14 cellular contexts compared by ENCODE assay signal in genomic region chr14:68475802-68476201, GRCh38.
DNase-seq lines count a peak whose midpoint lies in the region; ATAC-seq and TF ChIP-seq lines count a peak whose summit lies in the region.
"Had no signal": no experiment of that assay in that cellular context is flagged by ENCODE, and none has a peak within 500 bp of the region (broad histone marks: within the 10 kb centered on the region; RNA-seq: fewer than 3 reads in every experiment).

No MANE protein-coding gene starts in this region.

- peaks cover 35% of the 10 kb centered on the region for H3K4me1 ChIP-seq in ACC112 (ENCODE audit: control insufficient read depth, insufficient read depth, low read length, unreplicated experiment)
- H3K4me1 ChIP-seq in PC-3 (ENCODE audit: insufficient read depth, low read length) = peaks cover 28% of the 10 kb centered on the region
- H3K4me1 ChIP-seq in hepatocyte (ENCODE audit: insufficient read depth) = peaks cover 21% of the 10 kb centered on the region
- peaks cover 27% of the 10 kb centered on the region for H3K4me1 ChIP-seq in psoas muscle

- H3K4me3 ChIP-seq in ACC112 (ENCODE audit: low read depth, low read length) = 0 out of 2 replicates have a peak overlapping the region, but pooled peaks have one; percentile 1
- no peak overlapping the region for H3K4me3 ChIP-seq in PC-3 (ENCODE audit: low read length)
- H3K4me3 ChIP-seq in hepatocyte = no peak overlapping the region
- H3K4me3 ChIP-seq in psoas muscle = no peak overlapping the region
- H3K4me3 ChIP-seq: heart left ventricle had no signal

- no peaks in the 10 kb centered on the region for H3K36me3 ChIP-seq in ACC112 (ENCODE audit: insufficient read depth, low read length)
- no peaks in the 10 kb centered on the region for H3K36me3 ChIP-seq in PC-3 (ENCODE audit: low read depth, low read length)
- H3K36me3 ChIP-seq in hepatocyte (replicated peaks; ENCODE audit: insufficient read depth, low read depth) = no peaks in the 10 kb centered on the region
- H3K36me3 ChIP-seq in psoas muscle (ENCODE audit: insufficient read depth in 1 of 2, low read depth in 1 of 2) = no peaks in the 10 kb centered on the region
- H3K36me3 ChIP-seq: heart left ventricle had no signal

- H3K27me3 ChIP-seq in ACC112 (ENCODE audit: insufficient read depth, low read length) = no peaks in the 10 kb centered on the region
- no peaks in the 10 kb centered on the region for H3K27me3 ChIP-seq in PC-3 (ENCODE audit: low read length)
- H3K27me3 ChIP-seq in hepatocyte = no peaks in the 10 kb centered on the region
- H3K27me3 ChIP-seq in psoas muscle (ENCODE audit: insufficient read depth in 3 of 3, low read length in 2 of 3) = no peaks in the 10 kb centered on the region
- H3K27me3 ChIP-seq: heart left ventricle had no signal

- H3K9ac ChIP-seq in PC-3 (ENCODE audit: low read length) = no peak overlapping the region

- DNase-seq in PC-3 (no peak), hepatocyte (ENCODE audit: low spot score) (no peak), psoas muscle (no peak), GOT3 (lab: John Stamatoyannopoulos, UW) (no peak)
- no peak for DNase-seq in activated T-cell treated with anti-CD3 and anti-CD28 coated beads, Interleukin-2, amount 50 U/mL, for 1 hour
- DNase-seq in effector CD4-positive, alpha-beta T cell = no peak
- DNase-seq: activated CD8-positive, alpha-beta memory T cell treated with anti-CD3 and anti-CD28 coated beads, Interleukin-2, amount 50 U/mL, for 4 hours; cerebellar nuclear complex; H9; NCI-H1436 treated with DMSO at 0.1 percent for 48 hours had no signal

- TF ChIP-seq CTCF in PC-3 (conservative IDR thresholded peaks at IDR 0.05; ENCODE audit: low read depth, low read length) (no peak), hepatocyte (IDR thresholded peaks at IDR 0.05; ENCODE audit: poor library complexity) (no peak), psoas muscle (IDR thresholded peaks at IDR 0.05) (no peak)

- ATAC-seq in PC-3 (no peak; the same call in 1 of the 2 replicates), psoas muscle (no peak)
- ATAC-seq in activated T-helper 17 cell treated with anti-CD3 and anti-CD28 coated beads, Interleukin-2, amount 50 U/mL, for 72 hours (replicated peaks) = no peak

- no peak overlapping the region for H3K27ac Mint-ChIP-seq in activated T-helper 17 cell treated with anti-CD3 and anti-CD28 coated beads, Interleukin-2, amount 50 U/mL, for 72 hours

- H3K36me3 Mint-ChIP-seq in activated T-helper 17 cell treated with anti-CD3 and anti-CD28 coated beads, Interleukin-2, amount 50 U/mL, for 72 hours (ENCODE audit: low read depth) = no peaks in the 10 kb centered on the region
- H3K36me3 Mint-ChIP-seq: stimulated activated effector memory CD8-positive, alpha-beta T cell treated with anti-CD3 and anti-CD28 coated beads, Interleukin-12 subunit alpha, Interleukin-12 subunit beta, amount 100 ng/mL, for 72 hours had no signal

- H4K20me1 ChIP-seq in PC-3 (ENCODE audit: low read length) (no peaks in the 10 kb centered on the region), hepatocyte (ENCODE audit: insufficient read depth, poor library complexity, severe bottlenecking) (no peaks in the 10 kb centered on the region)

- H3K4me3 Mint-ChIP-seq in activated T-helper 17 cell treated with anti-CD3 and anti-CD28 coated beads, Interleukin-2, amount 50 U/mL, for 72 hours = no peak overlapping the region
- H3K4me3 Mint-ChIP-seq: H9; stimulated activated effector memory CD8-positive, alpha-beta T cell treated with anti-CD3 and anti-CD28 coated beads, Interleukin-12 subunit alpha, Interleukin-12 subunit beta, amount 100 ng/mL, for 72 hours had no signal

- POLR2A ChIA-PET in PC-3 (lab: Charles Lee; ENCODE audit: unreplicated experiment) = interaction anchor here (0.6 kb wide), 1 partner anchor 123 kb away, joined by 3 read pairs; no protein-coding TSS in a partner anchor

- H3K4me1 Mint-ChIP-seq in activated T-helper 17 cell treated with anti-CD3 and anti-CD28 coated beads, Interleukin-2, amount 50 U/mL, for 72 hours = peaks cover 6% of the 10 kb centered on the region

- no peaks in the 10 kb centered on the region for H3K9me3 ChIP-seq in PC-3 (ENCODE audit: low read length)
- H3K9me3 ChIP-seq in hepatocyte (ENCODE audit: low read depth) = no peaks in the 10 kb centered on the region
- H3K9me3 ChIP-seq in psoas muscle = no peaks in the 10 kb centered on the region
- H3K9me3 ChIP-seq: heart left ventricle had no signal

- intact Hi-C loops in PC-3 (cut with micrococcal nuclease) (no loop called here), psoas muscle (cut with DNase I) (loop anchor here (5.0 kb wide), 2 partner anchors 66 to 71 kb away; no protein-coding TSS in a partner anchor)

- H3K27ac ChIP-seq in ACC112 (ENCODE audit: low read depth, low read length) (peak overlapping the region; percentile 99), PC-3 (ENCODE audit: low read length) (peak overlapping the region; percentile 43), hepatocyte (peak overlapping the region; percentile 88), psoas muscle (peak overlapping the region; percentile 90)

- no TSS peak for BruUV-seq in PC-3 (replicated peaks; lab: Mats Ljungman, UMichigan)

- H3K27me3 Mint-ChIP-seq in activated T-helper 17 cell treated with anti-CD3 and anti-CD28 coated beads, Interleukin-2, amount 50 U/mL, for 72 hours = no peaks in the 10 kb centered on the region

- CTCF ChIA-PET in PC-3 (lab: Charles Lee) = no interaction called here

- H3K79me2 ChIP-seq in ACC112 (ENCODE audit: control insufficient read depth, insufficient read depth, low read length, unreplicated experiment) (no peaks in the 10 kb centered on the region), PC-3 (ENCODE audit: low read length) (no peaks in the 10 kb centered on the region), hepatocyte (no peaks in the 10 kb centered on the region)

- H3F3A ChIP-seq in PC-3 (ENCODE audit: low read length, unreplicated experiment) = no peaks in the 10 kb centered on the region

- H2AFZ ChIP-seq in ACC112 (ENCODE audit: low read length, unreplicated experiment) (no peak overlapping the region), PC-3 (ENCODE audit: low read length) (no peak overlapping the region), hepatocyte (no peak overlapping the region)

- no peaks in the 10 kb centered on the region for H3K9me2 ChIP-seq in PC-3 (replicated peaks; ENCODE audit: low read length)
- no peaks in the 10 kb centered on the region for H3K9me2 ChIP-seq in hepatocyte (replicated peaks; ENCODE audit: insufficient read depth)

- no peaks in the 10 kb centered on the region for H3K9me3 Mint-ChIP-seq in activated T-helper 17 cell treated with anti-CD3 and anti-CD28 coated beads, Interleukin-2, amount 50 U/mL, for 72 hours
- H3K9me3 Mint-ChIP-seq: H9; stimulated activated effector memory CD8-positive, alpha-beta T cell treated with anti-CD3 and anti-CD28 coated beads, Interleukin-12 subunit alpha, Interleukin-12 subunit beta, amount 100 ng/mL, for 72 hours had no signal

- peak overlapping the region; percentile 32 for H3K4me2 ChIP-seq in PC-3 (ENCODE audit: low read length)
- H3K4me2 ChIP-seq in hepatocyte = no peak overlapping the region

Comparison
In these comparisons a context has a peak if more than half of its experiments do, and no peak if none do; other contexts are left out.
1. H3K27ac ChIP-seq: peak in every context shown above with its lines; median percentile 99 in ACC112; 90 in psoas muscle; 88 in hepatocyte; 43 in PC-3.